Comparison of ENCODE assay signal across 8 cellular contexts in the genomic region with DNA sequence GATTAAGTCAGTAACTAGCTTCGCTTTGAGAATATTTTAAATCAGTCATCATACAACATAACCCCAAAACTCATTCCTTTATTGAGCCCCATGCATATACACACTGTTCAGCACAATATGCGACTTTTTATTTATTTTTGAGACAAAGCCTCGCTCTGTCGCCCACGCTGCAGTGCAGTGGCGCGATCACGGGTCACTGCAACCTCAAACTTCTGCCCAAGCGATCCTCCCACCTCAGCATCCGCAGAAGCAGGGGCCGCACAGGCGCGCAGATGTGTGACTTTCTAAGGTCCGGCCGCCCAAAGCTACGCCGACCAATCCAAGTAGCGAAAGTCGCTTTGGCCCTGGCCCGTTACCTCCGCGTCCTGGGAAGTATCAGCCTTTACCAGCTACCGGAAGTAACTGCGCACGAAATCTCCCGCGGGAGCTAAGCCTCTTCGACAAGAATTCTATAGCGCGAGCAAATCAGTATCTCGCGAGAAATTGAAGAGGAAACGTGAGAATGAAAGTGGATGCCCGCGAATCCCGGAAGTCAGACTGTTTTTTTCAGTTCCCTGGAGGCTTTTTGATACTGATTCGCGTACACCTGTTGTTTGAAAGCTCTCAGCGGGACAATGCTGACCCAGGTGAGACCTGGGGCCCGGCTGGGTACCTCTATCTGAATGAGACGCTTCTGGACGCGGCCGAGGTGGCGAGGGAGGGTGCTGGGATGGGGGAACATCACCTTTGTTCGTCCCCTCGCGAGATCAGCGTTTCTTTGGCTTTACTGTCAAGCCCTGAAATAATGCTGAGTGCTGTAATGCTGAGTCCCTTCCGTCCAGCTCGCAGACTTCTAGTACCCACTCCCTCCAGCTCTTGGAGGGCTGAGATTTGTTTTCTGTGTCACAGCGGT. TPM values are rescaled to one million over a fixed set of nuclear protein-coding genes. Genes with fewer than 3 reads are reported as not detected.
A peak's percentile ranks its signal among the peaks of the same experiment; 100 is the strongest.
DNase-seq lines count a peak whose midpoint lies in the region; ATAC-seq and TF ChIP-seq lines count a peak whose summit lies in the region.

Gene DHFR2, minus strand, starts transcription at position 404 of the 892 bp plus-strand sequence. CDS start 1,405 bp downstream, outside the sequence.
Gene NSUN3, plus strand, starts transcription at position 549 of the 892 bp plus-strand sequence. Its CDS starts 66 bp downstream, at position 615.

- peak within 1 kb of the TSS; percentile 99 for H3K27ac ChIP-seq in AG04450 (ENCODE audit: low read depth, low read length)
- peak within 1 kb of the TSS; percentile 90 for H3K27ac ChIP-seq in WERI-Rb-1
- H3K27ac ChIP-seq in mammary epithelial cell (ENCODE audit: insufficient read depth, low read depth, low read length), result peak within 1 kb of the TSS; percentile 98
- H3K27ac ChIP-seq in skin epidermis, result peak within 1 kb of the TSS; percentile 50 to 99 (median 94)

- peak within 1 kb of the TSS; percentile 96 for H2AFZ ChIP-seq in mammary epithelial cell (ENCODE audit: low read depth, low read length)

- peak within 1 kb of the TSS; percentile 85 for H3K4me2 ChIP-seq in mammary epithelial cell (ENCODE audit: insufficient read depth, low read depth, low read length)

- POLR2A ChIA-PET in AG04450 (lab: Yijun Ruan, JAX), result interaction anchor here (0.5 to 1.8 kb wide), 4 partner anchors 13 to 89 kb away, joined by 3 to 10 read pairs (median 7); partner anchors contain the start of genes ARL13B and PROS1

- H3K4me1 ChIP-seq in mammary epithelial cell (ENCODE audit: insufficient read depth, low read length), result peaks cover 4% of the 10 kb centered on the region

- H3K36me3 ChIP-seq in WERI-Rb-1 (peaks cover 4% of the 10 kb centered on the region; the same call in 1 of the 2 replicates), mammary epithelial cell (ENCODE audit: insufficient read depth, low read length) (no peaks in the 10 kb centered on the region)

- H3K9me3 ChIP-seq in AG04450 (ENCODE audit: control insufficient read depth, insufficient read depth, low read length) (no peaks in the 10 kb centered on the region), WERI-Rb-1 (ENCODE audit: severe bottlenecking) (no peaks in the 10 kb centered on the region), mammary epithelial cell (replicated peaks; ENCODE audit: insufficient read depth, low read length) (no peaks in the 10 kb centered on the region)

- WGBS in mammary epithelial cell (ENCODE audit: low coverage, missing lambda C conversion rate), result under 1% methylated on average over 48 of the region's 52 CpGs

- intact Hi-C loops in mammary epithelial cell (cut with micrococcal nuclease), result no loop called here

- H3K79me2 ChIP-seq in mammary epithelial cell (ENCODE audit: insufficient read depth, low read length), result peaks cover 22% of the 10 kb centered on the region

- no peak for TF ChIP-seq CTCF in AG04450 (IDR thresholded peaks at IDR 0.05; ENCODE audit: low read depth, low read length)
- no peak for TF ChIP-seq CTCF in WERI-Rb-1 (IDR thresholded peaks at IDR 0.05; ENCODE audit: low read depth, low read length)
- no peak for TF ChIP-seq CTCF in mammary epithelial cell (conservative IDR thresholded peaks at IDR 0.05 in 1 of 2, IDR thresholded peaks at IDR 0.05 in 1 of 2; ENCODE audit: extremely low read depth in 1 of 2, insufficient read depth in 1 of 2, low read depth in 1 of 2, low read length in 2 of 2)

- ATAC-seq in GM18909 (IDR thresholded peaks at IDR 0.05; ENCODE audit: poor library complexity, unreplicated experiment) (peak; percentile 95), HG03159 (IDR thresholded peaks at IDR 0.05; ENCODE audit: unreplicated experiment) (peak; percentile 92)

- dilution Hi-C loops in mammary epithelial cell (cut with HindIII; ENCODE audit: low sequenced_read_pairs), result no loop called here

- H3K9ac ChIP-seq in mammary epithelial cell (ENCODE audit: insufficient read depth, low read length), result peak within 1 kb of the TSS; percentile 95

- in situ Hi-C loops in mammary epithelial cell (cut with MboI; ENCODE audit: low sequenced_read_pairs in 2 of 2), result no loop called here

- CTCF ChIA-PET in AG04450 (lab: Charles Lee) (interaction anchor here (1.1 to 2.4 kb wide), 4 partner anchors 25 to 60 kb away, joined by 3 to 14 read pairs (median 9); no protein-coding TSS in a partner anchor), mammary epithelial cell (lab: Charles Lee; ENCODE audit: low non-redundant PET) (interaction anchor here (0.6 kb wide), 1 partner anchor 25 kb away, joined by 3 read pairs; no protein-coding TSS in a partner anchor)

- BruUV-seq in mammary epithelial cell (replicated peaks; lab: Mats Ljungman, UMichigan), result TSS peak; percentile 64

- DNase-seq in AG04450 (ENCODE audit: low read depth, low spot score) (peak; percentile 96), NCI-H2227 (lab: John Stamatoyannopoulos, UW; ENCODE audit: unreplicated experiment) (peak; percentile 95), WERI-Rb-1 (peak; percentile 94), mammary epithelial cell (peak; percentile 96), iPS-NIHi11 (ENCODE audit: low spot score) (peak; percentile 83)

- peak within 1 kb of the TSS; percentile 87 for H3K4me3 ChIP-seq in AG04450 (ENCODE audit: low read depth, low read length)
- H3K4me3 ChIP-seq in WERI-Rb-1 (ENCODE audit: low read depth, low read length), result peak within 1 kb of the TSS; percentile 90
- H3K4me3 ChIP-seq in mammary epithelial cell (replicated peaks in 1 of 3; ENCODE audit: insufficient read depth in 1 of 3, low read depth in 2 of 3, low read length in 3 of 3), result peak within 1 kb of the TSS; percentile 67 to 99 (median 98)
- H3K4me3 ChIP-seq in skin epidermis, result peak within 1 kb of the TSS; percentile 47 to 80 (median 65)

- no peaks in the 10 kb centered on the region for H3K27me3 ChIP-seq in AG04450 (ENCODE audit: control insufficient read depth, insufficient read depth, low read length)
- no peaks in the 10 kb centered on the region for H3K27me3 ChIP-seq in WERI-Rb-1 (ENCODE audit: insufficient read depth, low read depth, severe bottlenecking)
- no peaks in the 10 kb centered on the region for H3K27me3 ChIP-seq in mammary epithelial cell (ENCODE audit: insufficient read depth, low read length)

- H4K20me1 ChIP-seq in mammary epithelial cell (ENCODE audit: insufficient read depth, low read length), result no peaks in the 10 kb centered on the region

RNA-seq across cellular contexts. Expression of gene DHFR2, which starts in this region (rescaled TPM):
- polyA plus RNA-seq in AG04450 (2011; rRNA removed) (3.4 and 4.0 TPM in 2 replicates), mammary epithelial cell (1.1 TPM)
- 2.4 and 2.6 TPM in 2 replicates for polyA minus RNA-seq in AG04450 (2011; rRNA and poly(A)+ RNA removed)
- 1 to 10 TPM; 3.0 to 3.2 TPM for total RNA-seq in mammary epithelial cell
- polyA minus RNA-seq in mammary epithelial cell, result 3.6 TPM

RNA-seq across cellular contexts. Expression of gene NSUN3, which starts in this region (rescaled TPM):
- polyA plus RNA-seq in AG04450 (2011; rRNA removed) (7.5 and 7.7 TPM in 2 replicates), mammary epithelial cell (2.0 TPM)
- polyA minus RNA-seq in AG04450 (2011; rRNA and poly(A)+ RNA removed), result 10.3 and 12.8 TPM in 2 replicates
- 10 to 100 TPM in 1 of 2 donors, 1 to 10 TPM in 1; 7.6 to 10.8 TPM for total RNA-seq in mammary epithelial cell
- polyA minus RNA-seq in mammary epithelial cell, result 61.3 TPM

Comparison
In these comparisons a context has a peak if more than half of its experiments do, and no peak if none do; other contexts are left out.
1. Peak in every context shown above with its lines: DNase-seq, ATAC-seq, H3K4me3 ChIP-seq and H3K27ac ChIP-seq.